3 cellular contexts compared by ENCODE assay signal in genomic region chrX:24082446-24082845, GRCh38.
TF ChIP-seq lines count a peak whose summit lies in the region.

No MANE protein-coding gene starts in this region.

TF ChIP-seq in HepG2, 621 proteins besides CTCF, POLR2A, EP300 and RAD21:
- peak; percentile 90 to 96 for TF ChIP-seq MAFK (conservative IDR thresholded peaks at IDR 0.05 in 1 of 2, IDR thresholded peaks at IDR 0.05 in 1 of 2; ENCODE audit: low read length in 2 of 2)
- TF ChIP-seq JARID2 (CRISPR knock-in tag; IDR thresholded peaks at IDR 0.05; ENCODE audit: insufficient replicate concordance) = no peak
- TF ChIP-seq MAFF (IDR thresholded peaks at IDR 0.05; ENCODE audit: low read depth, low read length) = peak; percentile 95
- TF ChIP-seq TMF1 (CRISPR knock-in tag; IDR thresholded peaks at IDR 0.05; ENCODE audit: low read depth) = no peak
TF ChIP-seq in HepG2: peak in this region for 2.

TF ChIP-seq in IMR-90, 13 proteins besides CTCF, POLR2A, EP300 and RAD21:
- TF ChIP-seq ELK1 (IDR thresholded peaks at IDR 0.05; ENCODE audit: borderline replicate concordance, low read depth, low read length) = no peak
- TF ChIP-seq MAFK (IDR thresholded peaks at IDR 0.05; ENCODE audit: low read depth, low read length) = peak; percentile 98
TF ChIP-seq in IMR-90: peak in this region for 1.

TF ChIP-seq in K562, 482 proteins besides CTCF, POLR2A, EP300 and RAD21:
- TF ChIP-seq PHF21A (IDR thresholded peaks at IDR 0.05; ENCODE audit: borderline replicate concordance, low read depth) (no peak), NFIC (IDR thresholded peaks at IDR 0.05) (no peak), MAFF (IDR thresholded peaks at IDR 0.05; ENCODE audit: low read length) (peak; percentile 93), PPARD (CRISPR knock-in tag; IDR thresholded peaks at IDR 0.05) (no peak), ZBTB40 (IDR thresholded peaks at IDR 0.05) (no peak), ZBTB40 (CRISPR knock-in tag; IDR thresholded peaks at IDR 0.05) (no peak), TARDBP (IDR thresholded peaks at IDR 0.05) (no peak), ZNF316 (IDR thresholded peaks at IDR 0.05) (peak; percentile 96), MEF2A (IDR thresholded peaks at IDR 0.05; ENCODE audit: control insufficient read depth, low read depth, low read length) (no peak), SMARCE1 (IDR thresholded peaks at IDR 0.05) (no peak), LEF1 (IDR thresholded peaks at IDR 0.05) (no peak), COPS2 (conservative IDR thresholded peaks at IDR 0.05) (no peak), MAFG (tag; conservative IDR thresholded peaks at IDR 0.05) (peak; percentile 88), ZBTB7A (IDR thresholded peaks at IDR 0.05; ENCODE audit: borderline replicate concordance, control insufficient read depth, low read depth, low read length) (no peak), HDGF (IDR thresholded peaks at IDR 0.05) (no peak), MAFK (IDR thresholded peaks at IDR 0.05; ENCODE audit: low read length) (peak; percentile 96), ILK (tag; IDR thresholded peaks at IDR 0.05; ENCODE audit: borderline replicate concordance, low read depth) (no peak), STAG1 (CRISPR knock-in tag; IDR thresholded peaks at IDR 0.05; ENCODE audit: borderline replicate concordance) (no peak), ZNF384 (IDR thresholded peaks at IDR 0.05; ENCODE audit: low read depth, low read length) (no peak), HDAC6 (IDR thresholded peaks at IDR 0.05; ENCODE audit: low read depth, low read length) (no peak), C11orf30 (IDR thresholded peaks at IDR 0.05; ENCODE audit: low read depth) (peak; percentile 90), ZNF24 (IDR thresholded peaks at IDR 0.05) (no peak)
